Comparison of ENCODE assay signal across 23 cellular contexts in genomic region chr5:169151051-169151805, GRCh38.
DNase-seq lines count a peak whose midpoint lies in the region; ATAC-seq and TF ChIP-seq lines count a peak whose summit lies in the region.
"Had no signal": no experiment of that assay in that cellular context is flagged by ENCODE, and none has a peak within 500 bp of the region (broad histone marks: within the 10 kb centered on the region; RNA-seq: fewer than 3 reads in every experiment).

No MANE protein-coding gene starts in this region.

- peaks cover 21% of the 10 kb centered on the region for H3K4me1 Mint-ChIP-seq in endodermal cell
- no peaks in the 10 kb centered on the region for H3K4me1 Mint-ChIP-seq in activated CD8-positive, alpha-beta memory T cell treated with anti-CD3 and anti-CD28 coated beads, Interleukin-2, amount 10 ng/mL, durations not matched to agents 7 days and 5 days
- H3K4me1 Mint-ChIP-seq: CD4-positive, CD25-positive, alpha-beta regulatory T cell; CD8-positive, alpha-beta memory T cell had no signal

- DNase-seq in SK-N-DZ (ENCODE audit: low spot score): peak; percentile 57
- peak; percentile 76 for DNase-seq in endodermal cell
- DNase-seq in mesendoderm: peak; percentile 48
- no peak for DNase-seq in tibial artery
- DNase-seq in NCI-H2081 treated with DMSO at 0.1 percent for 48 hours (lab: John Stamatoyannopoulos, UW): no peak
- no peak for DNase-seq in NOMO-1 treated with DMSO at 0.1 percent for 48 hours (lab: John Stamatoyannopoulos, UW; ENCODE audit: unreplicated experiment)
- no peak for DNase-seq in activated CD8-positive, alpha-beta memory T cell treated with anti-CD3 and anti-CD28 coated beads, Interleukin-2, amount 10 ng/mL, durations not matched to agents 7 days and 5 days
- DNase-seq: ACHN; BE2C; C1 segment of cervical spinal cord; CD4-positive, CD25-positive, alpha-beta regulatory T cell; CD8-positive, alpha-beta memory T cell; COR-L47; DMS 273 treated with DMSO at 0.1 percent for 48 hours; DMS53; DND-41; EL; GM23248; HCEC 1CT; HFFc6 had no signal

- H3K27ac ChIP-seq in endodermal cell (ENCODE audit: low read depth, low read length) (no peak overlapping the region), mesendoderm (ENCODE audit: low read depth, low read length) (no peak overlapping the region), tibial artery (peak overlapping the region; percentile 14 to 39)
- H3K27ac ChIP-seq: GM23248 had no signal

- H3K23ac ChIP-seq in mesendoderm (ENCODE audit: low read length): no peak overlapping the region

- no peak overlapping the region for H3K4me2 ChIP-seq in mesendoderm (ENCODE audit: low read length)

- no peak overlapping the region for H3K27ac Mint-ChIP-seq in endodermal cell
- H3K27ac Mint-ChIP-seq in activated CD8-positive, alpha-beta memory T cell treated with anti-CD3 and anti-CD28 coated beads, Interleukin-2, amount 10 ng/mL, durations not matched to agents 7 days and 5 days: no peak overlapping the region
- H3K27ac Mint-ChIP-seq: CD4-positive, CD25-positive, alpha-beta regulatory T cell; CD8-positive, alpha-beta memory T cell; HFFc6 had no signal

- H3K27me3 ChIP-seq in endodermal cell (ENCODE audit: control insufficient read depth, insufficient read depth, low read length, poor library complexity, severe bottlenecking) (no peaks in the 10 kb centered on the region), mesendoderm (ENCODE audit: insufficient read depth, low read length, poor library complexity) (no peaks in the 10 kb centered on the region), tibial artery (no peaks in the 10 kb centered on the region)
- H3K27me3 ChIP-seq: BE2C had no signal

- no peaks in the 10 kb centered on the region for H3K79me1 ChIP-seq in mesendoderm (ENCODE audit: low read length)

- H2BK5ac ChIP-seq in mesendoderm (ENCODE audit: low read length): no peak overlapping the region

- H2AK5ac ChIP-seq in mesendoderm (ENCODE audit: low read length): no peak overlapping the region

- no peak overlapping the region for H4K8ac ChIP-seq in mesendoderm (ENCODE audit: low read depth, low read length)

- no peak for TF ChIP-seq CTCF in endodermal cell (conservative IDR thresholded peaks at IDR 0.05)
- TF ChIP-seq CTCF in tibial artery (IDR thresholded peaks at IDR 0.05): no peak

- H3K9me3 ChIP-seq in endodermal cell (ENCODE audit: control insufficient read depth, low read length): no peaks in the 10 kb centered on the region
- H3K9me3 ChIP-seq in tibial artery: no peaks in the 10 kb centered on the region
- H3K9me3 ChIP-seq: BE2C had no signal

- H3K4me1 ChIP-seq in endodermal cell (ENCODE audit: control insufficient read depth, insufficient read depth, low read length) (peaks cover 4% of the 10 kb centered on the region), mesendoderm (ENCODE audit: control insufficient read depth, low read depth, low read length) (peaks cover 6% of the 10 kb centered on the region), tibial artery (peaks cover 0 to 44% (median 14%) of the 10 kb centered on the region in 4 donors)

- no peak for ATAC-seq in activated CD8-positive, alpha-beta memory T cell treated with anti-CD3 and anti-CD28 coated beads, Interleukin-2, amount 10 ng/mL, durations not matched to agents 7 days and 5 days
- no peak for ATAC-seq in GM21390 (IDR thresholded peaks at IDR 0.05; ENCODE audit: unreplicated experiment)
- ATAC-seq: GM12878, HepG2 had no signal

- H2BK120ac ChIP-seq in mesendoderm (ENCODE audit: low read depth, low read length): no peak overlapping the region

- H3K27me3 Mint-ChIP-seq in endodermal cell (ENCODE audit: insufficient read depth): peaks cover 7% of the 10 kb centered on the region
- no peaks in the 10 kb centered on the region for H3K27me3 Mint-ChIP-seq in activated CD8-positive, alpha-beta memory T cell treated with anti-CD3 and anti-CD28 coated beads, Interleukin-2, amount 10 ng/mL, durations not matched to agents 7 days and 5 days

- H3K9ac ChIP-seq in endodermal cell (ENCODE audit: extremely low read depth, low read length, poor library complexity, severe bottlenecking) (no peak overlapping the region), mesendoderm (ENCODE audit: low read length) (no peak overlapping the region)
- H3K9ac ChIP-seq: GM23248 had no signal

- no peak overlapping the region for H3K4me3 ChIP-seq in endodermal cell (ENCODE audit: low read length)
- H3K4me3 ChIP-seq in mesendoderm (ENCODE audit: low read length): no peak overlapping the region
- H3K4me3 ChIP-seq in tibial artery: no peak overlapping the region
- H3K4me3 ChIP-seq: GM12878, GM23248 had no signal

- H3K36me3 ChIP-seq in endodermal cell (ENCODE audit: control insufficient read depth, insufficient read depth, low read length) (no peaks in the 10 kb centered on the region), mesendoderm (ENCODE audit: control insufficient read depth, insufficient read depth, low read length) (no peaks in the 10 kb centered on the region), tibial artery (no peaks in the 10 kb centered on the region)
- H3K36me3 ChIP-seq: BE2C had no signal

- intact Hi-C loops in tibial artery (cut with DNase I; ENCODE audit: low total_unique reads): no loop called here

- no peaks in the 10 kb centered on the region for H3K36me3 Mint-ChIP-seq in endodermal cell (ENCODE audit: low read depth)
- H3K36me3 Mint-ChIP-seq in activated CD8-positive, alpha-beta memory T cell treated with anti-CD3 and anti-CD28 coated beads, Interleukin-2, amount 10 ng/mL, durations not matched to agents 7 days and 5 days: no peaks in the 10 kb centered on the region
- H3K36me3 Mint-ChIP-seq: CD4-positive, CD25-positive, alpha-beta regulatory T cell; CD8-positive, alpha-beta memory T cell had no signal

- no peak overlapping the region for H3K56ac ChIP-seq in mesendoderm (ENCODE audit: low read length)

- no peak overlapping the region for H2BK15ac ChIP-seq in mesendoderm (replicated peaks; ENCODE audit: low read depth)

- CTCF ChIA-PET in activated CD8-positive, alpha-beta memory T cell treated with anti-CD3 and anti-CD28 coated beads, Interleukin-2, amount 10 ng/mL, durations not matched to agents 7 days and 5 days (lab: Charles Lee): no interaction called here

- H3K4me3 Mint-ChIP-seq in endodermal cell: no peak overlapping the region
- H3K4me3 Mint-ChIP-seq in activated CD8-positive, alpha-beta memory T cell treated with anti-CD3 and anti-CD28 coated beads, Interleukin-2, amount 10 ng/mL, durations not matched to agents 7 days and 5 days: no peak overlapping the region
- H3K4me3 Mint-ChIP-seq: CD4-positive, CD25-positive, alpha-beta regulatory T cell; CD8-positive, alpha-beta memory T cell; HFFc6 had no signal

- 37 to 56% methylated on average over 4 to 6 of the region's 6 CpGs for WGBS in endodermal cell (ENCODE audit: insufficient coverage in 1 of 2, insufficient read length in 1 of 2), 2 experiments
- WGBS in mesendoderm (ENCODE audit: extremely low coverage, insufficient coverage, low lambda C conversion rate): no CpG with 5 or more reads among the region's 6 CpGs

- no peak overlapping the region for H3K4ac ChIP-seq in mesendoderm (ENCODE audit: low read depth, low read length)

- no peak overlapping the region for H4K5ac ChIP-seq in mesendoderm (ENCODE audit: low read length)

- no peaks in the 10 kb centered on the region for H3K79me2 ChIP-seq in mesendoderm (ENCODE audit: control insufficient read depth, insufficient read depth, low read length)

- H3K18ac ChIP-seq in mesendoderm (ENCODE audit: low read length): no peak overlapping the region

- H3K9me3 Mint-ChIP-seq in endodermal cell: no peaks in the 10 kb centered on the region
- H3K9me3 Mint-ChIP-seq in activated CD8-positive, alpha-beta memory T cell treated with anti-CD3 and anti-CD28 coated beads, Interleukin-2, amount 10 ng/mL, durations not matched to agents 7 days and 5 days (ENCODE audit: low read depth): no peaks in the 10 kb centered on the region

Comparison
In these comparisons a context has a peak if more than half of its experiments do, and no peak if none do; other contexts are left out.
1. DNase-seq: peak in SK-N-DZ (single experiment), endodermal cell (single experiment) and mesendoderm (single experiment); none in tibial artery (0 of 2), NCI-H2081 treated with DMSO at 0.1 percent for 48 hours (single experiment), NOMO-1 treated with DMSO at 0.1 percent for 48 hours (single experiment) and activated CD8-positive, alpha-beta memory T cell treated with anti-CD3 and anti-CD28 coated beads, Interleukin-2, amount 10 ng/mL, durations not matched to agents 7 days and 5 days (single experiment).
2. H3K27ac ChIP-seq: peak in tibial artery (2 of 2); none in endodermal cell (single experiment) and mesendoderm (single experiment).